9 cellular contexts compared by ENCODE assay signal in the genomic region with DNA sequence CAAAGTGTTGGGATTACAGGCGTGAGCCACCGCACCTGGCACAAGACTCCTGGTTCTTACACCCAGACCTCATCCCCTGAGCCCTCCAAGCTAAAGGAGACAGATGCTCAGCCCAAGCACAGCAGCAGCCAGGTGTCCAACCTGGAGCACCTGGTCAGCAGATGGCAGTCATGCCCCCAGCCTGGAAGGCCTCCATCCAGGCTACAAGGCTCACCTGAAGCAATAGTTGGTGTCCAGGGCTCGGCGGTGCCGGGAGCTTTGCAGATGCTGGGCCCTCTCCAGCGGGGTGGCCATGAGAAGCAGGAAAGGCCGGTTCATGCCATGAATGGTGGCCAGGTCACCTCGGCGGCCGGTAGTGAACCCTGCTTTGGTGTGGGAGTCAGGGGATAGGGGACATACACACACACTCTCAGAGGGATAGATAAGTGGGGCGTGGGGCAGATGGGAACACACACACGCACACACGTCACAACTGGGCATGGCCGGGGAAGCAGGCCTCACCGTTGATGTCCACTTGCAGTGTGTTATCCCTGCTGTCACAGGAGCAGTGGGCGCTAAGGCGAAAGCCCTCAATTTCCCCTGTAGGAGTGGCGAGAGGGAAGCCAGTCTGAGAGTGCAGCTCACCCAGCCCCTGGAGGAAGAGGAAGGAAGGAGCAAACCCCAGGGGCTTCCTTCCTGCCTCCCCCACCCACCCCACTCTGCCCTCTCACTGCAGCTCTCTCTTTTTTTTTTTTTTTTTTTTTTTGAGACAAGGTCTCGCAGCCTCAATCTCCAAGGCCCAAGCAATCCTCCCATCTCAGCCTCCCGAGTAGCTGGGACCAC. TPM values are rescaled to one million over a fixed set of nuclear protein-coding genes. Genes with fewer than 3 reads are reported as not detected.
A peak's percentile ranks its signal among the peaks of the same experiment; 100 is the strongest.
DNase-seq lines count a peak whose midpoint lies in the region; ATAC-seq and TF ChIP-seq lines count a peak whose summit lies in the region.
"Had no signal": no experiment of that assay in that cellular context is flagged by ENCODE, and none has a peak within 500 bp of the region (broad histone marks: within the 10 kb centered on the region; RNA-seq: fewer than 3 reads in every experiment).

No MANE protein-coding gene starts in this region.

- H4K20me1 ChIP-seq in H9 (ENCODE audit: control insufficient read depth, insufficient read depth, insufficient read length) = no peaks in the 10 kb centered on the region

- H2BK20ac ChIP-seq in H9 (ENCODE audit: low read depth, low read length, poor library complexity, severe bottlenecking) = no peak overlapping the region

- no peak overlapping the region for H2BK15ac ChIP-seq in H9 (ENCODE audit: low read depth, low read length)

- no peaks in the 10 kb centered on the region for H3K4me1 ChIP-seq in H9 (ENCODE audit: insufficient read depth, low read length)
- H3K4me1 ChIP-seq in ascending aorta = no peaks in the 10 kb centered on the region

- no peak overlapping the region for H3K56ac ChIP-seq in H9 (ENCODE audit: insufficient read length, low read depth, low read length)

- peaks cover 58 to 85% of the 10 kb centered on the region in 2 donors for H3K36me3 ChIP-seq in ascending aorta

- H3K4me1 Mint-ChIP-seq in H9 (no peaks in the 10 kb centered on the region), naive B cell (peaks cover 33 to 54% (median 38%) of the 10 kb centered on the region in 3 donors)
- peaks cover 34% of the 10 kb centered on the region for H3K4me1 Mint-ChIP-seq in activated CD8-positive, alpha-beta T cell treated with anti-CD3 and anti-CD28 coated beads for 36 hours (ENCODE audit: low read depth)

- H4K91ac ChIP-seq in H9 (ENCODE audit: insufficient read length, low read depth, low read length) = no peak overlapping the region

- H2AK5ac ChIP-seq in H9 (ENCODE audit: insufficient read length, low read length) = no peak overlapping the region

- H2BK120ac ChIP-seq in H9 (ENCODE audit: low read depth, low read length, poor library complexity, severe bottlenecking) = no peak overlapping the region

- H3K27me3 Mint-ChIP-seq in H9 (ENCODE audit: low read depth) = no peaks in the 10 kb centered on the region
- H3K27me3 Mint-ChIP-seq in activated CD8-positive, alpha-beta T cell treated with anti-CD3 and anti-CD28 coated beads for 36 hours = no peaks in the 10 kb centered on the region
- no peaks in the 10 kb centered on the region for H3K27me3 Mint-ChIP-seq in naive B cell

- peak; percentile 46; the same call in 2 of the 3 replicates for TF ChIP-seq CTCF in H9 (conservative IDR thresholded peaks at IDR 0.05)
- peak; percentile 14 for TF ChIP-seq CTCF in activated CD8-positive, alpha-beta T cell treated with anti-CD3 and anti-CD28 coated beads for 36 hours (IDR thresholded peaks at IDR 0.05)
- no peak for TF ChIP-seq CTCF in ascending aorta (IDR thresholded peaks at IDR 0.05)
- TF ChIP-seq CTCF in lower leg skin (IDR thresholded peaks at IDR 0.05) = no peak

- no peak overlapping the region for H3K23ac ChIP-seq in H9 (ENCODE audit: insufficient read length, low read depth, low read length)

- H3K23me2 ChIP-seq in H9 (ENCODE audit: insufficient read length, low read depth, low read length, poor library complexity, severe bottlenecking) = no peaks in the 10 kb centered on the region

- H3K79me2 ChIP-seq in H9 (ENCODE audit: insufficient read depth, low read length) = no peaks in the 10 kb centered on the region

- H3K27me3 ChIP-seq in H9 (ENCODE audit: insufficient read depth, low read length) (no peaks in the 10 kb centered on the region), ascending aorta (no peaks in the 10 kb centered on the region)

- no peak overlapping the region for H3T11ph ChIP-seq in H9 (ENCODE audit: low read length)

- no peak overlapping the region for H2BK5ac ChIP-seq in H9 (ENCODE audit: insufficient read length, low read length)

- WGBS in H9 (ENCODE audit: extremely low coverage, insufficient read length, low lambda C conversion rate) = no CpG with 5 or more reads among the region's 20 CpGs
- WGBS in lower leg skin, 2 donors = 89 to 91% methylated on average over 20 of the region's 20 CpGs

- no peak overlapping the region for H4K8ac ChIP-seq in H9 (replicated peaks; ENCODE audit: insufficient read length, low read depth, low read length)

- no peaks in the 10 kb centered on the region for H3K9me3 ChIP-seq in H9 (ENCODE audit: control insufficient read depth, low read depth, low read length)
- no peaks in the 10 kb centered on the region for H3K9me3 ChIP-seq in ascending aorta

- no peak for ATAC-seq in activated CD8-positive, alpha-beta T cell treated with anti-CD3 and anti-CD28 coated beads for 36 hours
- peak; percentile 73 to 81 for ATAC-seq in naive B cell (ENCODE audit: low read depth in 2 of 2)
- no peak for ATAC-seq in GM21825 (IDR thresholded peaks at IDR 0.05; ENCODE audit: unreplicated experiment)
- no peak for ATAC-seq in HG03565 (IDR thresholded peaks at IDR 0.05; ENCODE audit: unreplicated experiment)

- H3K27ac Mint-ChIP-seq in H9 (no peak overlapping the region; a peak in 1 of 7 replicates), naive B cell (peak overlapping the region in 5 of 6 donors; percentile 66 to 94 (median 77))
- peak overlapping the region; percentile 69 for H3K27ac Mint-ChIP-seq in activated CD8-positive, alpha-beta T cell treated with anti-CD3 and anti-CD28 coated beads for 36 hours

- DNase-seq in COR-L47 (lab: John Stamatoyannopoulos, UW) = peak; percentile 31
- DNase-seq in H9 = peak; percentile 75
- DNase-seq in activated CD8-positive, alpha-beta T cell treated with anti-CD3 and anti-CD28 coated beads for 36 hours = no peak
- DNase-seq in naive B cell = no peak
- DNase-seq in ascending aorta (ENCODE audit: low spot score in 2 of 2) = no peak
- DNase-seq in lower leg skin (ENCODE audit: low spot score in 2 of 2) = no peak
- DNase-seq: NCI-H524 had no signal

- CTCF ChIA-PET in activated CD8-positive, alpha-beta T cell treated with anti-CD3 and anti-CD28 coated beads for 36 hours (lab: Charles Lee) = interaction anchor here (0.6 kb wide), 1 partner anchor 58 kb away, joined by 3 read pairs; no protein-coding TSS in a partner anchor

- no peak overlapping the region for H2BK12ac ChIP-seq in H9 (ENCODE audit: insufficient read length, low read depth, low read length)

- H3K4me3 ChIP-seq in ascending aorta = no peak overlapping the region
- no peak overlapping the region for H3K4me3 ChIP-seq in lower leg skin (ENCODE audit: low read depth, poor library complexity, severe bottlenecking)

- H3K4me2 ChIP-seq in H9 (ENCODE audit: insufficient read depth, insufficient read length, low read length) = no peak overlapping the region

- H3K79me1 ChIP-seq in H9 (ENCODE audit: insufficient read depth, low read depth, low read length, poor library complexity, severe bottlenecking) = no peaks in the 10 kb centered on the region

- no peak overlapping the region for H3K18ac ChIP-seq in H9 (ENCODE audit: insufficient read length, low read depth, low read length)

- H3K4ac ChIP-seq in H9 (ENCODE audit: low read depth, low read length) = no peak overlapping the region

- no peak overlapping the region for H3K27ac ChIP-seq in H9 (ENCODE audit: insufficient read length, low read depth, low read length)
- H3K27ac ChIP-seq in ascending aorta = no peak overlapping the region

- POLR2A ChIA-PET in activated CD8-positive, alpha-beta T cell treated with anti-CD3 and anti-CD28 coated beads for 36 hours (lab: Charles Lee) = interaction anchor here (1.3 kb wide), 1 partner anchor 58 kb away, joined by 3 read pairs; no protein-coding TSS in a partner anchor

- H4K5ac ChIP-seq in H9 (ENCODE audit: insufficient read length, low read depth, low read length) = no peak overlapping the region

- H3K4me3 Mint-ChIP-seq in H9 = no peak overlapping the region
- H3K4me3 Mint-ChIP-seq in activated CD8-positive, alpha-beta T cell treated with anti-CD3 and anti-CD28 coated beads for 36 hours = no peak overlapping the region
- H3K4me3 Mint-ChIP-seq in naive B cell = peak overlapping the region; percentile 12 to 83 (median 68)

- H3K9ac ChIP-seq in H9 (ENCODE audit: extremely low read depth, insufficient read length, low read length) = no peak overlapping the region

- H3K14ac ChIP-seq in H9 (ENCODE audit: insufficient read depth, low read length) = no peak overlapping the region

- H2AFZ ChIP-seq in H9 (ENCODE audit: low read length) = no peak overlapping the region

- intact Hi-C loops in activated CD8-positive, alpha-beta T cell treated with anti-CD3 and anti-CD28 coated beads for 36 hours (cut with micrococcal nuclease) = no loop called here
- intact Hi-C loops in ascending aorta (cut with DNase I) (no loop called here), lower leg skin (cut with DNase I; ENCODE audit: low total_unique reads) (no loop called here)

- peaks cover 0 to 45% (median under 1%) of the 10 kb centered on the region in 3 experiments; a peak in 3 of 7 replicates for H3K36me3 Mint-ChIP-seq in H9 (ENCODE audit: insufficient read depth in 1 of 3, low read depth in 3 of 3)
- H3K36me3 Mint-ChIP-seq in activated CD8-positive, alpha-beta T cell treated with anti-CD3 and anti-CD28 coated beads for 36 hours (ENCODE audit: low read depth) = peaks cover 51% of the 10 kb centered on the region
- peaks cover 9 to 21% of the 10 kb centered on the region in 2 donors for H3K36me3 Mint-ChIP-seq in naive B cell

- no peak for TF ChIP-seq POLR2A in lower leg skin (IDR thresholded peaks at IDR 0.05)

- no peaks in the 10 kb centered on the region for H3K9me3 Mint-ChIP-seq in H9
- no peaks in the 10 kb centered on the region for H3K9me3 Mint-ChIP-seq in activated CD8-positive, alpha-beta T cell treated with anti-CD3 and anti-CD28 coated beads for 36 hours
- H3K9me3 Mint-ChIP-seq in naive B cell = no peaks in the 10 kb centered on the region

RNA-seq across cellular contexts. Expression of gene TGFB1, which starts 11.8 kb away (rescaled TPM):
- 30.1 and 31.3 TPM in 2 replicates for total RNA-seq in H9 (2021)
- total RNA-seq in activated CD8-positive, alpha-beta T cell treated with anti-CD3 and anti-CD28 coated beads for 36 hours = 100 to 1,000 TPM; 112 to 123 TPM
- polyA plus RNA-seq in naive B cell (ENCODE audit: low read depth in 6 of 6) = 10 to 100 TPM; 20.1 to 61.9 (median 35.4) TPM
- 103 TPM for total RNA-seq in ascending aorta
- total RNA-seq in lower leg skin = 10 to 100 TPM; 11.4 to 26.9 (median 22.2) TPM

RNA-seq across cellular contexts. Expression of gene B9D2, which starts 22.1 kb away (rescaled TPM):
- 4.8 and 5.2 TPM in 2 replicates for total RNA-seq in H9 (2021)
- total RNA-seq in activated CD8-positive, alpha-beta T cell treated with anti-CD3 and anti-CD28 coated beads for 36 hours = 1 to 10 TPM; 3.1 to 5.1 TPM
- polyA plus RNA-seq in naive B cell (ENCODE audit: low read depth in 6 of 6) = 10 to 100 TPM in 5 of 6 donors, 1 to 10 TPM in 1; 3.2 to 17.3 (median 14.3) TPM
- 17.5 TPM for total RNA-seq in ascending aorta
- 1 to 10 TPM; 1.7 to 3.7 (median 2.5) TPM for total RNA-seq in lower leg skin

RNA-seq across cellular contexts. Expression of gene CCDC97, which starts 31.9 kb away (rescaled TPM):
- total RNA-seq in H9 (2021) (37.2 and 39.4 TPM in 2 replicates), ascending aorta (18.4 TPM), lower leg skin (10 to 100 TPM; 11.6 to 19.6 (median 13.7) TPM)
- 10 to 100 TPM; 15.9 to 20.4 TPM for total RNA-seq in activated CD8-positive, alpha-beta T cell treated with anti-CD3 and anti-CD28 coated beads for 36 hours
- 10 to 100 TPM; 19.8 to 37.2 (median 31.7) TPM for polyA plus RNA-seq in naive B cell (ENCODE audit: low read depth in 6 of 6)

RNA-seq across cellular contexts. Expression of gene TMEM91, which starts 34.5 kb away (rescaled TPM):
- 5.7 and 6.1 TPM in 2 replicates for total RNA-seq in H9 (2021)
- total RNA-seq in activated CD8-positive, alpha-beta T cell treated with anti-CD3 and anti-CD28 coated beads for 36 hours = 1 to 10 TPM; 8.9 to 9.1 TPM
- 1 to 10 TPM in 5 of 6 donors, not detected in 1; 1.7 to 3.5 (median 2.2) TPM for polyA plus RNA-seq in naive B cell (ENCODE audit: low read depth in 6 of 6)
- total RNA-seq in ascending aorta = 14.2 TPM
- 100 to 1,000 TPM in 1 of 4 donors, 10 to 100 TPM in 3; 25.4 to 115 (median 54.9) TPM for total RNA-seq in lower leg skin

RNA-seq across cellular contexts. Expression of gene EXOSC5, which starts 55.3 kb away (rescaled TPM):
- total RNA-seq in H9 (2021) (58.7 and 62.1 TPM in 2 replicates), ascending aorta (30.3 TPM), lower leg skin (10 to 100 TPM; 28.6 to 34.5 (median 28.9) TPM)
- total RNA-seq in activated CD8-positive, alpha-beta T cell treated with anti-CD3 and anti-CD28 coated beads for 36 hours = 10 to 100 TPM; 46.6 to 47.0 TPM
- 10 to 100 TPM; 48.5 to 74.5 (median 62.6) TPM for polyA plus RNA-seq in naive B cell (ENCODE audit: low read depth in 6 of 6)

Comparison
In these comparisons a context has a peak if more than half of its experiments do, and no peak if none do; other contexts are left out.
1. DNase-seq: peak in COR-L47 (single experiment) and H9 (single experiment); none in activated CD8-positive, alpha-beta T cell treated with anti-CD3 and anti-CD28 coated beads for 36 hours (single experiment), naive B cell (single experiment), ascending aorta (0 of 2) and lower leg skin (0 of 2).
2. H3K27ac Mint-ChIP-seq: peak in activated CD8-positive, alpha-beta T cell treated with anti-CD3 and anti-CD28 coated beads for 36 hours (single experiment) and naive B cell (5 of 6); none in H9 (0 of 3).
3. H3K4me3 Mint-ChIP-seq: peak in naive B cell (8 of 8); none in H9 (0 of 2) and activated CD8-positive, alpha-beta T cell treated with anti-CD3 and anti-CD28 coated beads for 36 hours (single experiment).
4. CTCF ChIP-seq: peak in H9 (single experiment) and activated CD8-positive, alpha-beta T cell treated with anti-CD3 and anti-CD28 coated beads for 36 hours (single experiment); none in ascending aorta (0 of 3) and lower leg skin (0 of 3).
5. ATAC-seq: peak in naive B cell (2 of 2); none in activated CD8-positive, alpha-beta T cell treated with anti-CD3 and anti-CD28 coated beads for 36 hours (single experiment), GM21825 (single experiment) and HG03565 (single experiment).